Comparison of ENCODE assay signal across 34 cellular contexts in the genomic region with DNA sequence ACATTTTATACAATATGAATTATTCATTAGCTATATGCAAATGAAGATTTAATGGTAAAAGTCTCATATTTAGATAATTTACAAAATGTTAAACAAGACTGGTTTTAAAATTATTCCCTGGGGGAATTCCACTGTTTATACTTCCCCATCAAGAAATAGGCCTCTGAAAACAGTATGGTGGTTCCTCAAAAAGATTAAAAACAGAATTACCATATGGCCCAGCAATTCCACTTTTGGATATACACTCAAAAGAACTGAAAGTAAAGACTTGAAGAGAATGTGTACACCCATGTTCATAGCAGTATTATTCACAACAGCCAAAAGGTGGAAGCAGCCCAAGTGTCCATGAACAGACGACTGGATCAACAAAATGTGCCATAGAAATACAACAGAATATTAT.
"Had no signal": no experiment of that assay in that cellular context is flagged by ENCODE, and none has a peak within 500 bp of the region (broad histone marks: within the 10 kb centered on the region; RNA-seq: fewer than 3 reads in every experiment).

No MANE protein-coding gene starts in this region.

- H3K4me3 ChIP-seq: adrenal gland, body of pancreas, cardiac muscle cell, colonic mucosa, dorsolateral prefrontal cortex, gastrocnemius medialis, left lung, lower lobe of right lung, pancreas, prostate gland, testis, transverse colon had no signal

- DNase-seq: activated CD4-positive, alpha-beta T cell treated with anti-CD3 and anti-CD28 coated beads for 4 hours; activated CD4-positive, alpha-beta T cell treated with anti-CD3 and anti-CD28 coated beads, Interleukin-2, amount 50 U/mL, for 4 hours; activated effector memory CD4-positive, alpha-beta T cell treated with Interleukin-2 at 50 U/mL for 16 hours; activated naive CD4-positive, alpha-beta T cell treated with Interleukin-2 at 50 U/mL for 16 hours; activated naive CD8-positive, alpha-beta T cell treated with anti-CD3 and anti-CD28 coated beads for 36 hours; activated T-cell treated with anti-CD3 and anti-CD28 coated beads for 4 hours; adrenal gland; aorta; body of pancreas; cerebellar nuclear complex; colonic mucosa; dorsolateral prefrontal cortex; effector memory CD4-positive, alpha-beta T cell; gastrocnemius medialis; glutamatergic neuron; left lung; lower lobe of right lung; mesenchymal stem cell; nephron progenitor cell; nucleus accumbens; pancreas; retina; small intestine; stimulated activated CD4-positive, alpha-beta T cell treated with anti-CD3 and anti-CD28 coated beads, Interleukin-4, amount 100 ng/mL, for 24 hours; stimulated activated naive CD4-positive, alpha-beta T cell; T-cell; testis; transverse colon had no signal

- H3K27ac ChIP-seq: adrenal gland, cardiac muscle cell, lower lobe of right lung, testis, transverse colon had no signal

- H3K9me3 ChIP-seq: adrenal gland, body of pancreas, colonic mucosa, gastrocnemius medialis, left lung, lower lobe of right lung, pancreas, prostate gland, testis, transverse colon had no signal

- H3K4me1 Mint-ChIP-seq: nephron progenitor cell had no signal

- H3K4me1 ChIP-seq: colonic mucosa, testis had no signal

- H3K36me3 ChIP-seq: prostate gland had no signal

- H3K4me3 Mint-ChIP-seq: activated naive CD8-positive, alpha-beta T cell treated with anti-CD3 and anti-CD28 coated beads for 36 hours; nephron progenitor cell; T-cell; T-helper 2 cell treated with Interferon-gamma antibody and Interleukin-4, amounts not matched to agents 5 μg/mL and 100 μg/mL, for 36 hours had no signal

- H3K9me3 Mint-ChIP-seq: activated naive CD8-positive, alpha-beta T cell treated with anti-CD3 and anti-CD28 coated beads for 36 hours; nephron progenitor cell; T-cell; T-helper 2 cell treated with Interferon-gamma antibody and Interleukin-4, amounts not matched to agents 5 μg/mL and 100 μg/mL, for 36 hours had no signal

- FAIRE-seq: islet of Langerhans, pancreas, small intestine, urothelium cell line had no signal

- H3K27ac Mint-ChIP-seq: activated naive CD8-positive, alpha-beta T cell treated with anti-CD3 and anti-CD28 coated beads for 36 hours; nephron progenitor cell; T-helper 2 cell treated with Interferon-gamma antibody and Interleukin-4, amounts not matched to agents 5 μg/mL and 100 μg/mL, for 36 hours had no signal

- H3K27me3 ChIP-seq: adrenal gland, body of pancreas, cardiac muscle cell, colonic mucosa, dorsolateral prefrontal cortex, gastrocnemius medialis, left lung, pancreas, testis, transverse colon had no signal

- ATAC-seq: body of pancreas, gastrocnemius medialis, left lung, lower lobe of right lung, pancreas, sciatic nerve, T-cell had no signal

- H3K27me3 Mint-ChIP-seq: activated naive CD8-positive, alpha-beta T cell treated with anti-CD3 and anti-CD28 coated beads for 36 hours; T-cell had no signal
